17 cellular contexts compared by ENCODE assay signal in the genomic region with DNA sequence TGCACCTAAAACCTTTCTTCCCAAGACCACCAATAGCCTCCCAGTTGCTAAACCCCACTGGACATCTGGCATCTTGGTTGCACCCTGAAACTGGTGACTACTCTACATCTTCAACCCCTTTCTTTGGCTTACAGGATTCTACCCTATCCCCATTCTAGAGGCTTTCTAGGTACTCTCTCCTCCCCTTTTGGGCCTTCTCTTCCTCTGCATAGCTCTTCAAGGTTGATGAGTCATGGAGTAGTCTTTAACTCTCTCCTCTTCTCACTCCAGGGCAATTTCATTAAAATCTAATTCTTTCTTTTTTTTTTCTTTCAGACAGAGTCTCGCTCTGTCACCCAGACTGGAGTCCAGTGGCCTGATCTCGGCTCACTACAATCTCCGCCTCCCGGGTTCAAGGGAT. TPM values are rescaled to one million over a fixed set of nuclear protein-coding genes. Genes with fewer than 3 reads are reported as not detected.
"Had no signal": no experiment of that assay in that cellular context is flagged by ENCODE, and none has a peak within 500 bp of the region (broad histone marks: within the 10 kb centered on the region; RNA-seq: fewer than 3 reads in every experiment).

No MANE protein-coding gene starts in this region.

- H3K27me3 Mint-ChIP-seq: activated B cell treated with CpG ODN at 0.5 μM for 24 hours; activated CD4-positive, alpha-beta T cell treated with anti-CD3 and anti-CD28 coated beads, Interleukin-2, amount 10 ng/mL, durations not matched to agents 24 days and 14 days; activated naive CD4-positive, alpha-beta T cell treated with anti-CD3 and anti-CD28 coated beads, Interleukin-2, amount 10 ng/mL, durations not matched to agents 7 days and 5 days; effector memory CD8-positive, alpha-beta T cell had no signal

- H3K27ac Mint-ChIP-seq: activated B cell treated with CpG ODN at 0.5 μM for 24 hours; activated CD4-positive, alpha-beta T cell treated with anti-CD3 and anti-CD28 coated beads, Interleukin-2, amount 10 ng/mL, durations not matched to agents 24 days and 14 days; activated naive CD4-positive, alpha-beta T cell treated with anti-CD3 and anti-CD28 coated beads, Interleukin-2, amount 10 ng/mL, durations not matched to agents 7 days and 5 days; activated T-helper 2 cell treated with anti-CD3 and anti-CD28 coated beads, Interferon-gamma antibody, Interleukin-2, Interleukin-4, amounts not matched to agents 10 μg/mL and 5 μg/mL and 100 μg/mL, durations not matched to agents 14 hours and 24 hours and 36 hours; T-helper 1 cell treated with Interleukin-12 subunit alpha and Interleukin-12 subunit beta and Interleukin-4 antibody, amounts not matched to agents 30 μg/mL and 1 μg/mL, for 36 hours had no signal

- H3K9me3 Mint-ChIP-seq: activated B cell treated with CpG ODN at 0.5 μM for 24 hours; activated CD4-positive, alpha-beta T cell treated with anti-CD3 and anti-CD28 coated beads, Interleukin-2, amount 10 ng/mL, durations not matched to agents 24 days and 14 days; activated naive CD4-positive, alpha-beta T cell treated with anti-CD3 and anti-CD28 coated beads, Interleukin-2, amount 10 ng/mL, durations not matched to agents 7 days and 5 days; activated T-helper 2 cell treated with anti-CD3 and anti-CD28 coated beads, Interferon-gamma antibody, Interleukin-2, Interleukin-4, amounts not matched to agents 10 μg/mL and 5 μg/mL and 100 μg/mL, durations not matched to agents 14 hours and 24 hours and 36 hours; effector memory CD8-positive, alpha-beta T cell; T-helper 1 cell treated with Interleukin-12 subunit alpha and Interleukin-12 subunit beta and Interleukin-4 antibody, amounts not matched to agents 30 μg/mL and 1 μg/mL, for 36 hours had no signal

- H3K36me3 ChIP-seq: sigmoid colon, upper lobe of right lung had no signal

- H3K4me3 ChIP-seq: coronary artery, sigmoid colon, upper lobe of right lung had no signal

- DNase-seq: activated B cell treated with CpG ODN at 0.5 μM for 24 hours; activated CD4-positive, alpha-beta T cell treated with anti-CD3 and anti-CD28 coated beads, Interleukin-2, amount 10 ng/mL, durations not matched to agents 24 days and 14 days; activated naive CD4-positive, alpha-beta T cell treated with anti-CD3 and anti-CD28 coated beads, Interleukin-2, amount 10 ng/mL, durations not matched to agents 7 days and 5 days; activated T-cell treated with anti-CD3 and anti-CD28 coated beads for 4 hours; caudate nucleus; effector memory CD8-positive, alpha-beta T cell; mesendoderm; sigmoid colon; stimulated activated CD4-positive, alpha-beta T cell treated with anti-CD3 and anti-CD28 coated beads, Interleukin-12 subunit alpha, Interleukin-12 subunit beta, amount 100 ng/mL, for 4 hours; stimulated activated naive CD4-positive, alpha-beta T cell treated with Interleukin-2 at 50 U/mL for 16 hours; upper lobe of right lung had no signal

- H3K27me3 ChIP-seq: sigmoid colon, upper lobe of right lung had no signal

- H3K4me1 ChIP-seq: sigmoid colon, upper lobe of right lung had no signal

- H3K27ac ChIP-seq: coronary artery, sigmoid colon, upper lobe of right lung had no signal

- H3K36me3 Mint-ChIP-seq: activated naive CD4-positive, alpha-beta T cell treated with anti-CD3 and anti-CD28 coated beads, Interleukin-2, amount 10 ng/mL, durations not matched to agents 7 days and 5 days had no signal

- ATAC-seq: effector memory CD8-positive, alpha-beta T cell; upper lobe of right lung had no signal

- H3K9me3 ChIP-seq: sigmoid colon, upper lobe of right lung had no signal

- H3K4me3 Mint-ChIP-seq: activated B cell treated with CpG ODN at 0.5 μM for 24 hours; activated CD4-positive, alpha-beta T cell treated with anti-CD3 and anti-CD28 coated beads, Interleukin-2, amount 10 ng/mL, durations not matched to agents 24 days and 14 days; activated naive CD4-positive, alpha-beta T cell treated with anti-CD3 and anti-CD28 coated beads, Interleukin-2, amount 10 ng/mL, durations not matched to agents 7 days and 5 days; effector memory CD8-positive, alpha-beta T cell; T-helper 1 cell treated with Interleukin-12 subunit alpha and Interleukin-12 subunit beta and Interleukin-4 antibody, amounts not matched to agents 30 μg/mL and 1 μg/mL, for 36 hours had no signal

- H3K4me1 Mint-ChIP-seq: activated B cell treated with CpG ODN at 0.5 μM for 24 hours; activated CD4-positive, alpha-beta T cell treated with anti-CD3 and anti-CD28 coated beads, Interleukin-2, amount 10 ng/mL, durations not matched to agents 24 days and 14 days; activated naive CD4-positive, alpha-beta T cell treated with anti-CD3 and anti-CD28 coated beads, Interleukin-2, amount 10 ng/mL, durations not matched to agents 7 days and 5 days had no signal

RNA-seq across cellular contexts. Expression of a gene that starts 16.9 kb away (rescaled TPM):
- total RNA-seq: activated B cell treated with CpG ODN at 0.5 μM for 24 hours; activated CD4-positive, alpha-beta T cell treated with anti-CD3 and anti-CD28 coated beads, Interleukin-2, amount 10 ng/mL, durations not matched to agents 24 days and 14 days; activated CD8-positive, alpha-beta memory T cell treated with anti-CD3 and anti-CD28 coated beads for 36 hours; osteoblast; pulmonary artery endothelial cell; sigmoid colon; upper lobe of right lung had no signal
